Comparison of ENCODE assay signal across 8 cellular contexts in the genomic region with DNA sequence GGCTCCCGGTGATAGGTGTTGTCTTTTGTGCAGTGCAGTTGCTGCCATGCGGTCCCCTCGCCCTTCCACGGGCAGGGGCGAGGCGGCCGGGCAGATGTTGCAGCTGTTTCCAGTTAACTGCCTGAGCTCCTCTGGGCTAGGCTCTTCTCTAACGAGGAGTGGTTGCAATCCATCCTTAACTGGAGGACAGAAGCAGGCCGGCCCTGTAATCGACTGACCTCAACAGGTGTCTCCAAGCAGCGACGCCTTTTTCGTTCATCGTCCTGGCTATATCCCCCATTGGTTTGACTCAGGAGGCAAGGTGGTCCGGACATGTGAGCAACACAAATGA. TPM values are rescaled to one million over a fixed set of nuclear protein-coding genes. Genes with fewer than 3 reads are reported as not detected.
A peak's percentile ranks its signal among the peaks of the same experiment; 100 is the strongest.
DNase-seq lines count a peak whose midpoint lies in the region; ATAC-seq and TF ChIP-seq lines count a peak whose summit lies in the region.

No MANE protein-coding gene starts in this region.

- no peaks in the 10 kb centered on the region for H3K9me2 ChIP-seq in GM23338 (ENCODE audit: insufficient read depth)

- peaks cover 30% of the 10 kb centered on the region for H3K36me3 Mint-ChIP-seq in GM23338 (ENCODE audit: low read depth)
- peaks cover 14% of the 10 kb centered on the region for H3K36me3 Mint-ChIP-seq in activated CD4-positive, alpha-beta memory T cell treated with anti-CD3 and anti-CD28 coated beads, Interleukin-2, amount 10 ng/mL, durations not matched to agents 7 days and 5 days (ENCODE audit: low read depth)

- H3K9me3 ChIP-seq in left ventricle myocardium inferior (replicated peaks): no peaks in the 10 kb centered on the region
- H3K9me3 ChIP-seq in skeletal muscle tissue (ENCODE audit: control insufficient read depth in 3 of 3, low read length in 3 of 3): no peaks in the 10 kb centered on the region

- H3K27ac Mint-ChIP-seq in GM23338: peak overlapping the region; percentile 99
- H3K27ac Mint-ChIP-seq in activated CD4-positive, alpha-beta memory T cell treated with anti-CD3 and anti-CD28 coated beads, Interleukin-2, amount 10 ng/mL, durations not matched to agents 7 days and 5 days: peak overlapping the region; percentile 16

- peaks cover 43% of the 10 kb centered on the region for H3K4me1 Mint-ChIP-seq in GM23338
- peaks cover 26% of the 10 kb centered on the region for H3K4me1 Mint-ChIP-seq in activated CD4-positive, alpha-beta memory T cell treated with anti-CD3 and anti-CD28 coated beads, Interleukin-2, amount 10 ng/mL, durations not matched to agents 7 days and 5 days

- H3K4me3 ChIP-seq in GM23338 (peak overlapping the region; percentile 71), left ventricle myocardium inferior (peak overlapping the region; percentile 95), skeletal muscle tissue (ENCODE audit: low read length in 3 of 3) (peak overlapping the region; percentile 65 to 84 (median 83))

- peaks cover 9% of the 10 kb centered on the region; the same call in 1 of the 2 replicates for H4K20me1 ChIP-seq in GM23338 (replicated peaks; ENCODE audit: insufficient read depth)

- H3K36me3 ChIP-seq in GM23338 (ENCODE audit: insufficient read depth): no peaks in the 10 kb centered on the region
- H3K36me3 ChIP-seq in left ventricle myocardium inferior: no peaks in the 10 kb centered on the region
- peaks cover 0 to 5% (median 4%) of the 10 kb centered on the region in 3 donors for H3K36me3 ChIP-seq in skeletal muscle tissue (ENCODE audit: control insufficient read depth in 3 of 3, insufficient read depth in 3 of 3, low read length in 3 of 3)

- H3K9me3 Mint-ChIP-seq in GM23338: no peaks in the 10 kb centered on the region
- no peaks in the 10 kb centered on the region for H3K9me3 Mint-ChIP-seq in activated CD4-positive, alpha-beta memory T cell treated with anti-CD3 and anti-CD28 coated beads, Interleukin-2, amount 10 ng/mL, durations not matched to agents 7 days and 5 days

- H3K27me3 ChIP-seq in GM23338 (ENCODE audit: insufficient read depth) (no peaks in the 10 kb centered on the region), left ventricle myocardium inferior (ENCODE audit: low read depth) (no peaks in the 10 kb centered on the region), skeletal muscle tissue (ENCODE audit: control insufficient read depth in 3 of 3, insufficient read depth in 3 of 3, low read length in 3 of 3) (no peaks in the 10 kb centered on the region)

- TF ChIP-seq CTCF in GM23338 (conservative IDR thresholded peaks at IDR 0.05; ENCODE audit: low read depth in 2 of 2): no peak
- no peak for TF ChIP-seq CTCF in left ventricle myocardium inferior (IDR thresholded peaks at IDR 0.05; ENCODE audit: borderline replicate concordance)

- H3K79me2 ChIP-seq in GM23338 (replicated peaks; ENCODE audit: insufficient read depth): peaks cover 32% of the 10 kb centered on the region

- intact Hi-C loops in left ventricle myocardium inferior (cut with micrococcal nuclease): loop anchor here (10.0 kb wide), 1 partner anchor 93 kb away; no protein-coding TSS in a partner anchor

- no peak overlapping the region for H2AFZ ChIP-seq in GM23338

- peaks cover 4% of the 10 kb centered on the region; the same call in 1 of the 2 replicates for H3F3A ChIP-seq in GM23338 (replicated peaks; ENCODE audit: low read depth)

- peaks cover 12% of the 10 kb centered on the region for H3K27me3 Mint-ChIP-seq in GM23338 (ENCODE audit: insufficient read depth, low read depth, poor library complexity)
- peaks cover 40% of the 10 kb centered on the region for H3K27me3 Mint-ChIP-seq in activated CD4-positive, alpha-beta memory T cell treated with anti-CD3 and anti-CD28 coated beads, Interleukin-2, amount 10 ng/mL, durations not matched to agents 7 days and 5 days

- DNase-seq in A172 (ENCODE audit: low spot score) (peak; percentile 25), GM23338 (ENCODE audit: low spot score) (peak; percentile 64), left ventricle myocardium inferior (no peak), NOMO-1 treated with DMSO at 0.1 percent for 48 hours (lab: John Stamatoyannopoulos, UW; ENCODE audit: unreplicated experiment) (no peak)
- no peak for DNase-seq in activated CD4-positive, alpha-beta memory T cell treated with anti-CD3 and anti-CD28 coated beads, Interleukin-2, amount 10 ng/mL, durations not matched to agents 7 days and 5 days
- DNase-seq in activated CD8-positive, alpha-beta memory T cell treated with anti-CD3 and anti-CD28 coated beads, Interleukin-2, amount 50 U/mL, for 48 hours: no peak

- H3K4me1 ChIP-seq in GM23338 (ENCODE audit: insufficient read depth): peaks cover 18% of the 10 kb centered on the region
- H3K4me1 ChIP-seq in left ventricle myocardium inferior: peaks cover 50% of the 10 kb centered on the region
- H3K4me1 ChIP-seq in skeletal muscle tissue (ENCODE audit: control insufficient read depth in 3 of 3, insufficient read depth in 3 of 3, low read length in 3 of 3): peaks cover 27 to 38% (median 34%) of the 10 kb centered on the region in 3 donors

- POLR2A ChIA-PET in activated CD4-positive, alpha-beta memory T cell treated with anti-CD3 and anti-CD28 coated beads, Interleukin-2, amount 10 ng/mL, durations not matched to agents 7 days and 5 days (lab: Charles Lee): interaction anchor here (1.3 kb wide), 1 partner anchor 340 kb away, joined by 5 read pairs; no protein-coding TSS in a partner anchor

- peak overlapping the region; percentile 82 to 97 (median 89) for H3K9ac ChIP-seq in skeletal muscle tissue (ENCODE audit: low read depth in 1 of 3, low read length in 3 of 3)

- peak overlapping the region; percentile 85 for H3K4me3 Mint-ChIP-seq in GM23338
- peak overlapping the region; percentile 94 for H3K4me3 Mint-ChIP-seq in activated CD4-positive, alpha-beta memory T cell treated with anti-CD3 and anti-CD28 coated beads, Interleukin-2, amount 10 ng/mL, durations not matched to agents 7 days and 5 days

- ATAC-seq in GM23338 (no peak), GM18505 (IDR thresholded peaks at IDR 0.05; ENCODE audit: unreplicated experiment) (no peak)

- H3K27ac ChIP-seq in GM23338 (ENCODE audit: low read depth) (peak overlapping the region; percentile 92), left ventricle myocardium inferior (replicated peaks) (peak overlapping the region; percentile 98), skeletal muscle tissue (ENCODE audit: low read depth, low read length) (peak overlapping the region; percentile 97)

- no peak for TF ChIP-seq POLR2A in GM18505 (IDR thresholded peaks at IDR 0.05; ENCODE audit: borderline replicate concordance, extremely low read depth, insufficient read depth, insufficient read length)

- CTCF ChIA-PET in activated CD4-positive, alpha-beta memory T cell treated with anti-CD3 and anti-CD28 coated beads, Interleukin-2, amount 10 ng/mL, durations not matched to agents 7 days and 5 days (lab: Charles Lee): no interaction called here

- H3K4me2 ChIP-seq in GM23338: peak overlapping the region; percentile 71

TF ChIP-seq in GM23338, 12 proteins besides CTCF, POLR2A, EP300 and RAD21:
- TF ChIP-seq STAT1 (IDR thresholded peaks at IDR 0.05; ENCODE audit: unreplicated experiment): no peak
- no peak for TF ChIP-seq CREB1 (CRISPR knock-in tag; IDR thresholded peaks at IDR 0.05; ENCODE audit: low read depth)
- TF ChIP-seq ZNF331 (CRISPR knock-in tag; IDR thresholded peaks at IDR 0.05; ENCODE audit: low read depth): no peak

RNA-seq across cellular contexts. Expression of a gene that starts 1.9 kb away (rescaled TPM):
- total RNA-seq in A172 (2014; rRNA removed; shearing (Covaris generic)): 35.6 and 37.2 TPM in 2 replicates
- total RNA-seq in GM23338 (2014; rRNA removed; shearing (Covaris generic)): 101 and 114 TPM in 2 replicates
- polyA plus RNA-seq in GM23338 (2016; fragmentation: Nextera tagmentation; extraction: Ambion mirVana): 50.5 and 58.5 TPM in 2 replicates
- 10 to 100 TPM in 1 of 2 experiments, 1 to 10 TPM in 1; 9.4 to 12.6 TPM for total RNA-seq in activated CD4-positive, alpha-beta memory T cell treated with anti-CD3 and anti-CD28 coated beads, Interleukin-2, amount 10 ng/mL, durations not matched to agents 7 days and 5 days
- total RNA-seq in left ventricle myocardium inferior (158 TPM), skeletal muscle tissue (69.4 TPM)

Comparison
In these comparisons a context has a peak if more than half of its experiments do, and no peak if none do; other contexts are left out.
1. DNase-seq: peak in A172 (single experiment) and GM23338 (single experiment); none in activated CD4-positive, alpha-beta memory T cell treated with anti-CD3 and anti-CD28 coated beads, Interleukin-2, amount 10 ng/mL, durations not matched to agents 7 days and 5 days (single experiment), left ventricle myocardium inferior (single experiment), activated CD8-positive, alpha-beta memory T cell treated with anti-CD3 and anti-CD28 coated beads, Interleukin-2, amount 50 U/mL, for 48 hours (single experiment) and NOMO-1 treated with DMSO at 0.1 percent for 48 hours (single experiment).
2. Peak in every context shown above with its lines, with median percentiles within 50 percentile points of each other: H3K27ac ChIP-seq and H3K4me3 ChIP-seq.